ENCODE assay signal across 8 cellular contexts in the genomic region with DNA sequence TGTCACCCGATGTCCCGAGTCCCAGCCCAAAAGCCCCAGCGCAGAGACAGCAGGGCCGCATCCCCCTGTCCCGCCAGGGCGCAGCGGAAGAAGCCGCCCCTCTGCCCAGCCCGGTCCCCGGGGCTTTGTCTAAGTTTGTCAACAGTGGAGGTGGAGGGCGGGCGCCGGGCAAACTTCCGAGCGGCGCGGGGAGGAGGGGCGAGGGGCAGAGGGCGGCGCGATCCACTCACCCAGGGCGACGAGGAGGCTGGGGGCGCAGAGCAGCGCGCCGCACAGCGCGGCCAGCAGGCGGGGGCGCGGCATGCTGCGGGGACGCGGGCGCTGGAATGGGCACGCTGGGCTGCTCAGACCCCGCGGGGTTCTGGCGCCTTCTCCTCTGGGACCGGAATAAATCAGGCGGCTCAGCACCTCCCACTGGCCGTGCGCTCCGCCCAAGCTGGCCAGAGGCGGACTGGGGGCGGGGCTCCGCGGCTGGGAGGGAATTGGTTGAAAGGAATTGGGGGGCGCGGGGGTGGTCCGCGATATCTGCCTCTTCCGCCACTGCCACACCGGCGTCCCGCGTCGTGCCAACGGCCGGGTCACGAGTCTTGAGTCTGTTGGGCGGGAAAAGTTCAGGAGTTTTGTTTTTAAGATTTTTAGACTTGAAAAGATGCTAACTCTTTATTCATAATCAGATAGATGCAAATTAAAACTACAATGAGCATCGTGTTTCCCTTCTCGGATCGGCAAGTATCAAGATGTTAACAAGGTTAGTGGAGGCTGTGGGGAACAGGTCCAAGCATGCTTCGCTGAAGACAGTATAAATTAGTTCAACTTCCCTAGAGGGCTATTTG. TPM values are rescaled to one million over a fixed set of nuclear protein-coding genes. Genes with fewer than 3 reads are reported as not detected.
DNase-seq lines count a peak whose midpoint lies in the region; ATAC-seq and TF ChIP-seq lines count a peak whose summit lies in the region.

A gene with protein sequence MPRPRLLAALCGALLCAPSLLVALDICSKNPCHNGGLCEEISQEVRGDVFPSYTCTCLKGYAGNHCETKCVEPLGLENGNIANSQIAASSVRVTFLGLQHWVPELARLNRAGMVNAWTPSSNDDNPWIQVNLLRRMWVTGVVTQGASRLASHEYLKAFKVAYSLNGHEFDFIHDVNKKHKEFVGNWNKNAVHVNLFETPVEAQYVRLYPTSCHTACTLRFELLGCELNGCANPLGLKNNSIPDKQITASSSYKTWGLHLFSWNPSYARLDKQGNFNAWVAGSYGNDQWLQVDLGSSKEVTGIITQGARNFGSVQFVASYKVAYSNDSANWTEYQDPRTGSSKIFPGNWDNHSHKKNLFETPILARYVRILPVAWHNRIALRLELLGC (minus strand): TSS at position 363 of the 833 bp plus-strand sequence. CDS start 60 bp downstream, at position 303.

- H3K4me3 ChIP-seq in epithelial cell of esophagus (ENCODE audit: low read length): peak within 1 kb of the TSS; percentile 63
- H3K4me3 ChIP-seq in mucosa of descending colon: peak within 1 kb of the TSS; percentile 27

- intact Hi-C loops in mucosa of descending colon (cut with DNase I, micrococcal nuclease): no loop called here

- H3K36me3 ChIP-seq in mucosa of descending colon (ENCODE audit: low read depth): no peaks in the 10 kb centered on the region

- H3K9me3 ChIP-seq in mucosa of descending colon: no peaks in the 10 kb centered on the region

- peak; percentile 77 for ATAC-seq in HG03045 (IDR thresholded peaks at IDR 0.05; ENCODE audit: unreplicated experiment)
- peak; percentile 82 for ATAC-seq in mucosa of descending colon

- peak; percentile 61 for DNase-seq in NCI-H510A treated with DMSO at 0.1 percent for 48 hours (lab: John Stamatoyannopoulos, UW)
- no peak for DNase-seq in NCI-H510A (lab: John Stamatoyannopoulos, UW)
- peak; percentile 45 for DNase-seq in NOMO-1 treated with dmso at 0.1 percent for 144 hours (lab: John Stamatoyannopoulos, UW; ENCODE audit: unreplicated experiment)
- peak; percentile 50 for DNase-seq in activated T-cell treated with anti-CD3 and anti-CD28 coated beads for 24 hours (ENCODE audit: low read depth)
- peak; percentile 95 for DNase-seq in epithelial cell of esophagus (ENCODE audit: low read depth)
- peak; percentile 68 to 76 (median 76) for DNase-seq in mucosa of descending colon
- peak; percentile 62 for DNase-seq in stimulated activated CD8-positive, alpha-beta memory T cell treated with anti-CD3 and anti-CD28 coated beads, Interleukin-4, amount 100 ng/mL, for 24 hours (ENCODE audit: low read depth)

- TF ChIP-seq CTCF in epithelial cell of esophagus (IDR thresholded peaks at IDR 0.05; ENCODE audit: insufficient read depth, low read depth, low read length, missing control alignments) (no peak), mucosa of descending colon (IDR thresholded peaks at IDR 0.05) (no peak)

- no peaks in the 10 kb centered on the region for H3K4me1 ChIP-seq in mucosa of descending colon (ENCODE audit: low read depth)

RNA-seq across cellular contexts. Expression of the gene that starts here (rescaled TPM):
- total RNA-seq in mucosa of descending colon: 100 to 1,000 TPM in 1 of 3 donors, 10 to 100 TPM in 2; 24.2 to 102 (median 66.7) TPM
